ENCODE assay signal across 9 cellular contexts in the genomic region with DNA sequence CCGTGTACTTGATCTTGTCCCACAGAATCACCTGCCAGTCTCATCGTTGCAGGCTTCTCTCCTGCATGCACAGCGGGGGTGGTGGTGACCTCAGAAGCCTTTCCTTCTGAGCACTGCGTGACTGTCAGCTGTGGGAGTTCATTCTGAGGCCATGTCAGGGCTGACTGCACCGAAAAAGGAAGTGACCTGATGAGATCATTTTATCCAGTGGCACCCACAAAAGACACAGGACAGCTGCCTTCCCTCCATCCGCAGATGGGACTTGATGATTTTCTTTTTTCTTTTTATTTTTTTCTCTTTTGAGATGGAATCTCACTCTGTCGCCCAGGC.
DNase-seq lines count a peak whose midpoint lies in the region; ATAC-seq and TF ChIP-seq lines count a peak whose summit lies in the region.
"Had no signal": no experiment of that assay in that cellular context is flagged by ENCODE, and none has a peak within 500 bp of the region (broad histone marks: within the 10 kb centered on the region; RNA-seq: fewer than 3 reads in every experiment).

No MANE protein-coding gene starts in this region.

- POLR2A ChIA-PET in WTC11 (lab: Charles Lee), result no interaction called here

- peaks cover 97% of the 10 kb centered on the region for H3K36me3 ChIP-seq in right atrium auricular region
- H3K36me3 ChIP-seq in aorta (ENCODE audit: control insufficient read depth in 1 of 2, insufficient read depth in 2 of 2, low read length in 1 of 2), result peaks cover 2 to 15% of the 10 kb centered on the region in 2 donors

- intact Hi-C loops in aorta (cut with DNase I), result no loop called here

- peak overlapping the region in 1 of 2 donors; percentile 33 for H3K27ac ChIP-seq in right atrium auricular region
- H3K27ac ChIP-seq in aorta (ENCODE audit: low read depth in 1 of 2, low read length in 2 of 2), result no peak overlapping the region

- H3K4me1 Mint-ChIP-seq in WTC11, result peaks cover 6% of the 10 kb centered on the region

- H3K36me3 Mint-ChIP-seq in WTC11, result peaks cover 51% of the 10 kb centered on the region
- H3K36me3 Mint-ChIP-seq: naive thymus-derived CD8-positive, alpha-beta T cell had no signal

- CTCF ChIA-PET in WTC11 (lab: Charles Lee), result no interaction called here

- no peak overlapping the region for H3K27ac Mint-ChIP-seq in WTC11

- no peak for TF ChIP-seq CTCF in right atrium auricular region (IDR thresholded peaks at IDR 0.05)
- no peak for TF ChIP-seq CTCF in WTC11 (IDR thresholded peaks at IDR 0.05)

- H3K4me1 ChIP-seq in right atrium auricular region (peaks cover 0 to 14% of the 10 kb centered on the region in 2 donors), aorta (ENCODE audit: control insufficient read depth in 1 of 2, insufficient read depth in 2 of 2, low read length in 2 of 2) (no peaks in the 10 kb centered on the region)

- ATAC-seq in HG02981 (IDR thresholded peaks at IDR 0.05; ENCODE audit: unreplicated experiment) (peak; percentile 99), aorta (ENCODE audit: low FRiP score) (peak; percentile 55), WTC11 (no peak)

- no peaks in the 10 kb centered on the region for H3K27me3 Mint-ChIP-seq in WTC11 (ENCODE audit: low read depth)

- 68 to 71% methylated on average over 6 to 7 of the region's 7 CpGs for WGBS in aorta, 2 donors

- H3K9me3 ChIP-seq in right atrium auricular region (no peaks in the 10 kb centered on the region), aorta (ENCODE audit: control insufficient read depth, low read length) (no peaks in the 10 kb centered on the region)

- H3K27me3 ChIP-seq in right atrium auricular region, result no peaks in the 10 kb centered on the region
- no peaks in the 10 kb centered on the region for H3K27me3 ChIP-seq in aorta (ENCODE audit: control insufficient read depth in 1 of 2, insufficient read depth in 2 of 2, low read length in 1 of 2)

- no peaks in the 10 kb centered on the region; the same call in 1 of the 2 replicates for H3K9me3 Mint-ChIP-seq in WTC11
- H3K9me3 Mint-ChIP-seq: naive thymus-derived CD8-positive, alpha-beta T cell had no signal

- peak; percentile 26 for DNase-seq in stimulated activated CD4-positive, alpha-beta T cell treated with anti-CD3 and anti-CD28 coated beads, Interleukin-15, amount 100 ng/mL, for 24 hours
- no peak for DNase-seq in stimulated activated CD4-positive, alpha-beta T cell treated with anti-CD3 and anti-CD28 coated beads, Interleukin-4, amount 100 ng/mL, for 1 hour
- DNase-seq in SIG-M5 (lab: John Stamatoyannopoulos, UW) (peak; percentile 75), right atrium auricular region (ENCODE audit: low spot score) (peak; percentile 67), aorta (peak in 1 of 2 donors; percentile 85), WTC11 (ENCODE audit: low spot score) (no peak), NCI-H2171 (lab: John Stamatoyannopoulos, UW) (no peak)

- no peak overlapping the region for H3K4me3 Mint-ChIP-seq in WTC11

- H3K4me3 ChIP-seq in right atrium auricular region (no peak overlapping the region), aorta (ENCODE audit: low read length in 2 of 2) (no peak overlapping the region)

TF ChIP-seq in WTC11, 78 proteins besides CTCF, POLR2A, EP300 and RAD21 (continues in another document):
- no peak for TF ChIP-seq GRHL2 (CRISPR knock-in tag; IDR thresholded peaks at IDR 0.05; ENCODE audit: insufficient replicate concordance, severe bottlenecking)
- TF ChIP-seq ZMAT4 (CRISPR knock-in tag; IDR thresholded peaks at IDR 0.05), result no peak
- TF ChIP-seq NFYB (CRISPR knock-in tag; conservative IDR thresholded peaks at IDR 0.05; ENCODE audit: low read depth), result no peak
- no peak for TF ChIP-seq E2F1 (CRISPR knock-in tag; IDR thresholded peaks at IDR 0.05)
- TF ChIP-seq OVOL2 (CRISPR knock-in tag; IDR thresholded peaks at IDR 0.05; ENCODE audit: borderline replicate concordance), result no peak
- TF ChIP-seq NFE2L1 (CRISPR knock-in tag; IDR thresholded peaks at IDR 0.05), result no peak
- TF ChIP-seq, protein P1, sequence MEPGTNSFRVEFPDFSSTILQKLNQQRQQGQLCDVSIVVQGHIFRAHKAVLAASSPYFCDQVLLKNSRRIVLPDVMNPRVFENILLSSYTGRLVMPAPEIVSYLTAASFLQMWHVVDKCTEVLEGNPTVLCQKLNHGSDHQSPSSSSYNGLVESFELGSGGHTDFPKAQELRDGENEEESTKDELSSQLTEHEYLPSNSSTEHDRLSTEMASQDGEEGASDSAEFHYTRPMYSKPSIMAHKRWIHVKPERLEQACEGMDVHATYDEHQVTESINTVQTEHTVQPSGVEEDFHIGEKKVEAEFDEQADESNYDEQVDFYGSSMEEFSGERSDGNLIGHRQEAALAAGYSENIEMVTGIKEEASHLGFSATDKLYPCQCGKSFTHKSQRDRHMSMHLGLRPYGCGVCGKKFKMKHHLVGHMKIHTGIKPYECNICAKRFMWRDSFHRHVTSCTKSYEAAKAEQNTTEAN (CRISPR knock-in tag; IDR thresholded peaks at IDR 0.05), result no peak
- TF ChIP-seq ZNF671 (CRISPR knock-in tag; IDR thresholded peaks at IDR 0.05), result no peak
- TF ChIP-seq IRF2 (CRISPR knock-in tag; IDR thresholded peaks at IDR 0.05; ENCODE audit: borderline replicate concordance, low read depth), result no peak
- TF ChIP-seq EMX1 (CRISPR knock-in tag; IDR thresholded peaks at IDR 0.05), result no peak
- TF ChIP-seq FOXP4 (CRISPR knock-in tag; IDR thresholded peaks at IDR 0.05), result no peak
- TF ChIP-seq ZNF121 (CRISPR knock-in tag; IDR thresholded peaks at IDR 0.05), result no peak
- no peak for TF ChIP-seq PREB (CRISPR knock-in tag; IDR thresholded peaks at IDR 0.05; ENCODE audit: borderline replicate concordance)
- no peak for TF ChIP-seq ESRRA (CRISPR knock-in tag; IDR thresholded peaks at IDR 0.05; ENCODE audit: borderline replicate concordance)
- TF ChIP-seq NR2C2 (CRISPR knock-in tag; IDR thresholded peaks at IDR 0.05), result no peak
- TF ChIP-seq ZNF281 (CRISPR knock-in tag; IDR thresholded peaks at IDR 0.05), result no peak
- TF ChIP-seq ETV6 (CRISPR knock-in tag; IDR thresholded peaks at IDR 0.05), result no peak

Comparison
In these comparisons a context has a peak if more than half of its experiments do, and no peak if none do; other contexts are left out.
1. DNase-seq: peak in stimulated activated CD4-positive, alpha-beta T cell treated with anti-CD3 and anti-CD28 coated beads, Interleukin-15, amount 100 ng/mL, for 24 hours (single experiment), SIG-M5 (single experiment) and right atrium auricular region (single experiment); none in stimulated activated CD4-positive, alpha-beta T cell treated with anti-CD3 and anti-CD28 coated beads, Interleukin-4, amount 100 ng/mL, for 1 hour (single experiment), WTC11 (single experiment) and NCI-H2171 (single experiment).